15 cellular contexts compared by ENCODE assay signal in genomic region chr3:173748140-173748539, GRCh38.
"Had no signal": no experiment of that assay in that cellular context is flagged by ENCODE, and none has a peak within 500 bp of the region (broad histone marks: within the 10 kb centered on the region; RNA-seq: fewer than 3 reads in every experiment).

No MANE protein-coding gene starts in this region.

- H3K27me3 Mint-ChIP-seq: activated naive CD8-positive, alpha-beta T cell treated with anti-CD3 and anti-CD28 coated beads for 36 hours; naive B cell had no signal

- H3K4me3 Mint-ChIP-seq: activated naive CD8-positive, alpha-beta T cell treated with anti-CD3 and anti-CD28 coated beads for 36 hours; activated T-helper 1 cell treated with anti-CD3 and anti-CD28 coated beads, Interleukin-12 subunit alpha, Interleukin-12 subunit beta, Interleukin-2, Interleukin-4 antibody, amounts not matched to agents 30 ng/mL and 10 ng/mL and 1 ng/mL, durations not matched to agents 14 hours and 24 hours and 36 hours; naive B cell had no signal

- H3K4me1 Mint-ChIP-seq: activated naive CD8-positive, alpha-beta T cell treated with anti-CD3 and anti-CD28 coated beads for 36 hours; naive B cell had no signal

- H3K27ac ChIP-seq: hepatocyte, ovary, stomach, thoracic aorta had no signal

- H3K36me3 ChIP-seq: ovary, stomach, thoracic aorta had no signal

- H3K9me3 ChIP-seq: ovary, stomach, thoracic aorta had no signal

- H3K9me3 Mint-ChIP-seq: activated naive CD8-positive, alpha-beta T cell treated with anti-CD3 and anti-CD28 coated beads for 36 hours; activated T-helper 1 cell treated with anti-CD3 and anti-CD28 coated beads, Interleukin-12 subunit alpha, Interleukin-12 subunit beta, Interleukin-2, Interleukin-4 antibody, amounts not matched to agents 30 ng/mL and 10 ng/mL and 1 ng/mL, durations not matched to agents 14 hours and 24 hours and 36 hours had no signal

- H3K79me2 ChIP-seq: hepatocyte had no signal

- ATAC-seq: activated CD4-positive, CD25-positive, alpha-beta regulatory T cell treated with anti-CD3 and anti-CD28 coated beads, Interleukin-2, amount 50 U/mL, for 24 hours; left lobe of liver had no signal

- H3K36me3 Mint-ChIP-seq: activated naive CD8-positive, alpha-beta T cell treated with anti-CD3 and anti-CD28 coated beads for 36 hours; naive B cell had no signal

- FAIRE-seq: keratinocyte, TTC549 had no signal

- H3K27me3 ChIP-seq: hepatocyte, ovary, stomach had no signal

- H3K4me3 ChIP-seq: hepatocyte, ovary, stomach, thoracic aorta had no signal

- H2AFZ ChIP-seq: hepatocyte had no signal

- DNase-seq: activated CD4-positive, alpha-beta T cell treated with anti-CD3 and anti-CD28 coated beads, Interleukin-2, amount 50 U/mL, for 1 hour; activated naive CD8-positive, alpha-beta T cell treated with anti-CD3 and anti-CD28 coated beads for 36 hours; amygdala; effector memory CD4-positive, alpha-beta T cell; naive B cell; ovary; stimulated activated CD4-positive, alpha-beta T cell treated with anti-CD3 and anti-CD28 coated beads, Interleukin-2, amount 100 ng/mL, for 24 hours; stomach had no signal

- H3K27ac Mint-ChIP-seq: activated naive CD8-positive, alpha-beta T cell treated with anti-CD3 and anti-CD28 coated beads for 36 hours; activated T-helper 1 cell treated with anti-CD3 and anti-CD28 coated beads, Interleukin-12 subunit alpha, Interleukin-12 subunit beta, Interleukin-2, Interleukin-4 antibody, amounts not matched to agents 30 ng/mL and 10 ng/mL and 1 ng/mL, durations not matched to agents 14 hours and 24 hours and 36 hours; naive B cell had no signal

- H3K4me1 ChIP-seq: stomach had no signal

- H3K4me2 ChIP-seq: hepatocyte had no signal
